Comparison of ENCODE assay signal across 25 cellular contexts in genomic region chr5:136484808-136485207, GRCh38.
"Had no signal": no experiment of that assay in that cellular context is flagged by ENCODE, and none has a peak within 500 bp of the region (broad histone marks: within the 10 kb centered on the region; RNA-seq: fewer than 3 reads in every experiment).

No MANE protein-coding gene starts in this region.

- H3K4me1 ChIP-seq: body of pancreas, lower lobe of right lung, parathyroid adenoma, thyroid gland had no signal

- FAIRE-seq: frontal cortex had no signal

- H3K27me3 ChIP-seq: body of pancreas, cardiac muscle cell, hepatocyte, thyroid gland had no signal

- DNase-seq: activated CD4-positive, alpha-beta memory T cell treated with anti-CD3 and anti-CD28 coated beads, Interleukin-2, amount 10 ng/mL, durations not matched to agents 7 days and 5 days; activated CD4-positive, alpha-beta T cell treated with anti-CD3 and anti-CD28 coated beads for 48 hours; activated effector memory CD4-positive, alpha-beta T cell treated with anti-CD3 and anti-CD28 coated beads, Interleukin-2, amount 50 U/mL, for 16 hours; activated naive CD4-positive, alpha-beta T cell treated with anti-CD3 and anti-CD28 coated beads, Interleukin-2, amount 10 ng/mL, durations not matched to agents 7 days and 5 days; activated naive CD8-positive, alpha-beta T cell treated with anti-CD3 and anti-CD28 coated beads, Interleukin-2, amount 50 U/mL, for 24 hours; activated T-cell treated with anti-CD3 and anti-CD28 coated beads, Interleukin-2, amount 50 U/mL, for 72 hours; anterior cingulate cortex; body of pancreas; cortex of kidney; erythroblast; glutamatergic neuron; immature natural killer cell; lower lobe of right lung; naive B cell; nucleus accumbens; right cardiac atrium; stimulated activated CD4-positive, alpha-beta T cell treated with anti-CD3 and anti-CD28 coated beads, Interleukin-12 subunit alpha, Interleukin-12 subunit beta, amount 100 ng/mL, for 4 hours; substantia nigra; T1000; thyroid gland had no signal

- H3K9me3 ChIP-seq: body of pancreas, lower lobe of right lung, thyroid gland had no signal

- H3K4me3 ChIP-seq: body of pancreas, cardiac muscle cell, hepatocyte, lower lobe of right lung, thyroid gland had no signal

- ATAC-seq: activated naive CD8-positive, alpha-beta T cell treated with anti-CD3 and anti-CD28 coated beads, Interleukin-2, amount 50 U/mL, for 24 hours; activated T-cell treated with anti-CD3 and anti-CD28 coated beads, Interleukin-2, amount 50 U/mL, for 72 hours; body of pancreas; left lobe of liver; lower lobe of right lung; right cardiac atrium had no signal

- H3K27ac ChIP-seq: body of pancreas, cardiac muscle cell, hepatocyte, lower lobe of right lung, parathyroid adenoma, thyroid gland had no signal

- H3K36me3 ChIP-seq: cardiac muscle cell, lower lobe of right lung, thyroid gland had no signal
